Comparison of ENCODE assay signal across 10 cellular contexts in the genomic region with DNA sequence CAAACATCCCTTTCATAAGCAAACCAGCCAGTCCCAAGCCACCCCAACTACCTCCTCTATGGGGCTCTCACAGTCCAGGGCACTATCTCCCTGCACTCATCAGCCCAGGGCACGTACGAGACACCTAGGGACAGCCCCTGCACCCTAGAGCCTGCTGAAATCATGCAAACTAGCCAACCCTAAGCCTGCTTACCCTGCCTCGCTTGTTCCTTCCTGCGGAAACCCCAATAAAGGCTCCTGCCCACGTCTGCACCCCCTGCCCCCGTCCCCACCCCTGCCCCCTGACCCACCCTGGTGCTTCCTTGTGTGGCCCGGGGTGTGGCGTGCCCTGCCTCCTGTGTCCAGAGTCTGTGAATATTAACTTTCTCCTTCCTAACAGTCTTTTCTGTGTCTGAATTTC.
DNase-seq lines count a peak whose midpoint lies in the region; ATAC-seq and TF ChIP-seq lines count a peak whose summit lies in the region.
"Had no signal": no experiment of that assay in that cellular context is flagged by ENCODE, and none has a peak within 500 bp of the region (broad histone marks: within the 10 kb centered on the region; RNA-seq: fewer than 3 reads in every experiment).

No MANE protein-coding gene starts in this region.

- H3K27me3 ChIP-seq in parathyroid adenoma (ENCODE audit: control insufficient read depth, insufficient read depth, low read length) = no peaks in the 10 kb centered on the region
- H3K27me3 ChIP-seq: esophagus muscularis mucosa had no signal

- H3K79me2 ChIP-seq in parathyroid adenoma = no peaks in the 10 kb centered on the region

- no peak overlapping the region for H3K4me3 ChIP-seq in parathyroid adenoma (ENCODE audit: low read depth, low read length)
- H3K4me3 ChIP-seq: esophagus muscularis mucosa had no signal

- H3K4me2 ChIP-seq in parathyroid adenoma (ENCODE audit: low read length) = peak overlapping the region; percentile 42

- peaks cover 18% of the 10 kb centered on the region for H3K4me1 ChIP-seq in parathyroid adenoma

- DNase-seq in activated CD4-positive, alpha-beta T cell treated with anti-CD3 and anti-CD28 coated beads for 48 hours = peak; percentile 64
- DNase-seq in NCI-H345 (lab: John Stamatoyannopoulos, UW) (no peak), NCI-H526 (lab: John Stamatoyannopoulos, UW) (no peak), DMS153 (lab: John Stamatoyannopoulos, UW) (no peak), NCI-H82 treated with DMSO at 0.1 percent for 48 hours (lab: John Stamatoyannopoulos, UW; ENCODE audit: unreplicated experiment) (no peak)

- no peak overlapping the region for H3K9ac ChIP-seq in parathyroid adenoma

- no peaks in the 10 kb centered on the region for H3K36me3 ChIP-seq in parathyroid adenoma (ENCODE audit: control insufficient read depth, insufficient read depth, low read length)
- H3K36me3 ChIP-seq: esophagus muscularis mucosa had no signal

- no peak for TF ChIP-seq CTCF in parathyroid adenoma (IDR thresholded peaks at IDR 0.05)

- peak; percentile 53 for ATAC-seq in GM18867 (IDR thresholded peaks at IDR 0.05; ENCODE audit: unreplicated experiment)
- ATAC-seq in HG02759 (IDR thresholded peaks at IDR 0.05; ENCODE audit: unreplicated experiment) = peak; percentile 60
- ATAC-seq: Panc1 had no signal

- H3K27ac ChIP-seq in parathyroid adenoma = peak overlapping the region; percentile 90
- H3K27ac ChIP-seq: esophagus muscularis mucosa had no signal

- H3K9me3 ChIP-seq in parathyroid adenoma (ENCODE audit: control insufficient read depth, low read length) = no peaks in the 10 kb centered on the region

- H2AFZ ChIP-seq in parathyroid adenoma = no peak overlapping the region
